21 cellular contexts compared by ENCODE assay signal in the genomic region with DNA sequence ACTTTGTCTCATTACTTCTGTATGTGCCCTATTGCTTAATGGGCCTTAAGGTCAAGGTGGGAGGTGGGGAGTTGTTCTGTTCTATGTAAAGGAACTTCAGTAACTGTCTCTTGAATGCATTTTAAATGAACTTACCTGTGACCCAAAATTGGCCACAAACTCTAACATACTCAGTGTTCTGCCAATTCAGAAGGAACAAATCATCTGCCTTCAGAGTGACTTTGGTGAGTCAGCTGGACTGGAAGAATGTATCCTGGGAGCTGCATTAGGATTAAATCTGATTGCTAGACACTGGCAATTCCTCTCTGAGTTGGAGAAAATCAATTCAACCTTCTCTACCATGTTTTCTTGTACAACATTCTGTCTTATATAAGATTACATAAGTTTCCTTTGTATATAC.
"Had no signal": no experiment of that assay in that cellular context is flagged by ENCODE, and none has a peak within 500 bp of the region (broad histone marks: within the 10 kb centered on the region; RNA-seq: fewer than 3 reads in every experiment).

No MANE protein-coding gene starts in this region.

- H3K9me3 ChIP-seq: ascending aorta, colonic mucosa, gastroesophageal sphincter, mucosa of descending colon, tibial nerve, uterus had no signal

- H3K27me3 ChIP-seq: ascending aorta, colonic mucosa, gastroesophageal sphincter, tibial nerve, uterus had no signal

- DNase-seq: activated CD4-positive, alpha-beta T cell treated with anti-CD3 and anti-CD28 coated beads, Interleukin-2, amount 10 ng/mL, durations not matched to agents 7 days and 5 days; activated CD4-positive, CD25-positive, alpha-beta regulatory T cell; activated CD8-positive, alpha-beta memory T cell treated with anti-CD3 and anti-CD28 coated beads for 24 hours; activated gamma-delta T cell treated with Interleukin-2 at 50 U/mL for 16 hours; activated naive CD8-positive, alpha-beta T cell treated with anti-CD3 and anti-CD28 coated beads for 36 hours; caudate nucleus; colonic mucosa; mucosa of descending colon; naive thymus-derived CD4-positive, alpha-beta T cell; posterior cingulate gyrus; stimulated activated CD4-positive, alpha-beta T cell treated with anti-CD3 and anti-CD28 coated beads, Interleukin-4, amount 100 ng/mL, for 24 hours; stimulated activated naive CD4-positive, alpha-beta T cell; substantia nigra; uterus had no signal

- H3K27ac Mint-ChIP-seq: activated CD4-positive, alpha-beta T cell treated with anti-CD3 and anti-CD28 coated beads, Interleukin-2, amount 10 ng/mL, durations not matched to agents 7 days and 5 days; activated naive CD8-positive, alpha-beta T cell treated with anti-CD3 and anti-CD28 coated beads for 36 hours; naive thymus-derived CD4-positive, alpha-beta T cell; T-helper 2 cell treated with Interferon-gamma antibody and Interleukin-4, amounts not matched to agents 5 μg/mL and 100 μg/mL, for 36 hours had no signal

- H3K4me1 Mint-ChIP-seq: activated CD4-positive, alpha-beta T cell treated with anti-CD3 and anti-CD28 coated beads, Interleukin-2, amount 10 ng/mL, durations not matched to agents 7 days and 5 days; activated naive CD8-positive, alpha-beta T cell treated with anti-CD3 and anti-CD28 coated beads for 36 hours; naive thymus-derived CD4-positive, alpha-beta T cell had no signal

- H3K27me3 Mint-ChIP-seq: activated CD4-positive, alpha-beta T cell treated with anti-CD3 and anti-CD28 coated beads, Interleukin-2, amount 10 ng/mL, durations not matched to agents 7 days and 5 days; activated naive CD8-positive, alpha-beta T cell treated with anti-CD3 and anti-CD28 coated beads for 36 hours; naive thymus-derived CD4-positive, alpha-beta T cell had no signal

- H3K27ac ChIP-seq: ascending aorta, colonic mucosa, skin epidermis, tibial nerve, uterus had no signal

- FAIRE-seq: endometrium, islet of Langerhans had no signal

- H3K36me3 Mint-ChIP-seq: activated naive CD8-positive, alpha-beta T cell treated with anti-CD3 and anti-CD28 coated beads for 36 hours; naive thymus-derived CD4-positive, alpha-beta T cell had no signal

- H3K36me3 ChIP-seq: ascending aorta, colonic mucosa, gastroesophageal sphincter, tibial nerve, uterus had no signal

- H3K9me3 Mint-ChIP-seq: activated CD4-positive, alpha-beta T cell treated with anti-CD3 and anti-CD28 coated beads, Interleukin-2, amount 10 ng/mL, durations not matched to agents 7 days and 5 days had no signal

- H3K4me1 ChIP-seq: ascending aorta, colonic mucosa, uterus had no signal

- H3K4me3 ChIP-seq: ascending aorta, colonic mucosa, gastroesophageal sphincter, mucosa of descending colon, skin epidermis, tibial nerve, uterus had no signal

- H3K4me3 Mint-ChIP-seq: activated CD4-positive, alpha-beta T cell treated with anti-CD3 and anti-CD28 coated beads, Interleukin-2, amount 10 ng/mL, durations not matched to agents 7 days and 5 days; activated naive CD8-positive, alpha-beta T cell treated with anti-CD3 and anti-CD28 coated beads for 36 hours; naive thymus-derived CD4-positive, alpha-beta T cell; T-helper 2 cell treated with Interferon-gamma antibody and Interleukin-4, amounts not matched to agents 5 μg/mL and 100 μg/mL, for 36 hours had no signal
